Comparison of ENCODE assay signal across 10 cellular contexts in genomic region chrX:70453024-70453618, GRCh38. TPM values are rescaled to one million over a fixed set of nuclear protein-coding genes. Genes with fewer than 3 reads are reported as not detected.
DNase-seq lines count a peak whose midpoint lies in the region; ATAC-seq, FAIRE-seq and TF ChIP-seq lines count a peak whose summit lies in the region.
"Had no signal": no experiment of that assay in that cellular context is flagged by ENCODE, and none has a peak within 500 bp of the region (broad histone marks: within the 10 kb centered on the region; RNA-seq: fewer than 3 reads in every experiment).

No MANE protein-coding gene starts in this region.

- in situ Hi-C loops in brain microvascular endothelial cell (cut with HindIII; ENCODE audit: low pct_ligation_motif_present, low sequenced_read_pairs), result no loop called here

- no peak for ATAC-seq in naive thymus-derived CD8-positive, alpha-beta T cell
- ATAC-seq in GM19463 (IDR thresholded peaks at IDR 0.05; ENCODE audit: unreplicated experiment), result no peak
- ATAC-seq in HG03097 (IDR thresholded peaks at IDR 0.05; ENCODE audit: low FRiP score, unreplicated experiment), result no peak

- DNase-seq in AG10803 (ENCODE audit: low read depth) (no peak), HTR-8/SVneo (ENCODE audit: insufficient read length, low spot score) (no peak), brain microvascular endothelial cell (no peak), NOMO-1 treated with dmso at 0.1 percent for 144 hours (lab: John Stamatoyannopoulos, UW; ENCODE audit: unreplicated experiment) (no peak), NCI-H748 treated with DMSO at 0.1 percent for 48 hours (lab: John Stamatoyannopoulos, UW) (no peak)
- no peak for DNase-seq in naive thymus-derived CD8-positive, alpha-beta T cell
- DNase-seq: NCI-H82 had no signal

- no peaks in the 10 kb centered on the region for H3K36me3 Mint-ChIP-seq in naive thymus-derived CD8-positive, alpha-beta T cell

- H3K4me3 Mint-ChIP-seq in naive thymus-derived CD8-positive, alpha-beta T cell, result peak overlapping the region; percentile 49 to 90 (median 76)

- H3K4me3 ChIP-seq in AG10803 (ENCODE audit: low read length), result peak overlapping the region; percentile 63
- H3K4me3 ChIP-seq in brain microvascular endothelial cell (ENCODE audit: low read depth, low read length), result peak overlapping the region; percentile 57

- no peak for TF ChIP-seq CTCF in AG10803 (conservative IDR thresholded peaks at IDR 0.05; ENCODE audit: low read length)
- TF ChIP-seq CTCF in brain microvascular endothelial cell (IDR thresholded peaks at IDR 0.05; ENCODE audit: low read depth, low read length, missing control alignments), result no peak

- no peaks in the 10 kb centered on the region for H3K36me3 ChIP-seq in brain microvascular endothelial cell (replicated peaks)

- H3K27me3 ChIP-seq in brain microvascular endothelial cell (replicated peaks), result no peaks in the 10 kb centered on the region

- POLR2A ChIA-PET in naive thymus-derived CD8-positive, alpha-beta T cell (lab: Charles Lee), result interaction anchor here (1.5 kb wide), 1 partner anchor 19 kb away, joined by 9 read pairs; no protein-coding TSS in a partner anchor

- H3K4me1 Mint-ChIP-seq in naive thymus-derived CD8-positive, alpha-beta T cell, result peaks cover 16 to 48% (median 38%) of the 10 kb centered on the region in 4 donors

- H3K27me3 Mint-ChIP-seq in naive thymus-derived CD8-positive, alpha-beta T cell, result no peaks in the 10 kb centered on the region

- H3K27ac Mint-ChIP-seq in naive thymus-derived CD8-positive, alpha-beta T cell, result peak overlapping the region in 9 of 10 donors; percentile 4 to 88 (median 79)

- no peak overlapping the region for H3K27ac ChIP-seq in brain microvascular endothelial cell

- FAIRE-seq in HTR-8/SVneo (lab: Jason Lieb, UNC), result peak; percentile 9

- H3K9me3 Mint-ChIP-seq in naive thymus-derived CD8-positive, alpha-beta T cell, result no peaks in the 10 kb centered on the region

RNA-seq across cellular contexts. Expression of gene DLG3, which starts 8.5 kb away (rescaled TPM):
- 1 to 10 TPM; 5.6 to 6.7 TPM for total RNA-seq in naive thymus-derived CD8-positive, alpha-beta T cell
- 1 to 10 TPM; 2.3 to 6.3 (median 3.7) TPM for polyA plus RNA-seq in naive thymus-derived CD8-positive, alpha-beta T cell

RNA-seq across cellular contexts. Expression of gene GDPD2, which starts 30.0 kb away (rescaled TPM):
- total RNA-seq in naive thymus-derived CD8-positive, alpha-beta T cell, result not detected
- not detected for polyA plus RNA-seq in naive thymus-derived CD8-positive, alpha-beta T cell
- polyA plus RNA-seq: neural cell had no signal
